In the genomic region with DNA sequence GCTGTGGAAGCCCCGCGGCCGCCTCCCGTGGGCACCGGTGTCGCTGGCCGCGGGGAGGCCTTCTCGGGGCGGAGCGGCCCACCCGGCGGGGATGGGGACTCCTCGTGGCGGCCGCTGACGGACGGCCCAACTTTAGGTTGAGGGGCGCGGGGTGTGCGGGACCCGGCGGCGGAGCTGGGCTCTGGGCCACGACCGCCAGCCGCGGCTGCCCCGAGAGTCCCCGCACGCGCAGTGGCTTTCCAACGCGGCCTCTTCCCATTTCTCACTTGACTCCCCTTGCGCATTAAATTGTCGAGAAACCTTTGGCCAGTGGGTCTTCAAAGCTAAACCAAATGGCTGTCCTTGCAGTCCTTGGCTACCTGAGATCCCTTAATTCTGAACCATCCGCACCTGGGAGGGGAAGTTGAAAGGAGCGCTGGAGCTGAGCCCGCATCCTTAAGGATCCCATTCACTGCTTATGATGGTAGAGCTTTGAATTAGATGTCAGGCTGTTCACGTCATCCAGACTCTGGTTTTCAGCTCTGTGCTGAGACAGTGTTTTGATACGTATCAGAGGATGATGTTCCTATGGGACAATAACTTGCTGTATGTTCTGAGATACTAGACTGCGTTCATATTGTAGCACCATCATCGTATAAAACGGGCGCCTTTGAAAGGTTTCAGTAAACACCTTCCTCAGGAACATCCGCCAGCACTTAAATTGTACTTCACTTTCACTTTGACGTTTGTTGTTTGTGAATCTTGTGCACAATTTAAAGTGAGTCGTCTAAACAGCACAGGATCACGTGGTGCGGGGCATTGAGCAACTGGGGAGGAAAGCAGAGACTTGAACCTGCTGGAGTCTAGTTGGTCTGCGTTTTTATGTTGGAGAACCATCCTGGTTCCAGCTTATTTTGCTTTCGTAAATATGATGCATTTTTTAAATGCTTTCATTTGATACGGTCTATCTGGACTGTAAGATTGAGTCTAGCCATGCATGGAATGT, we compare ENCODE assay signal across 7 cellular contexts. TPM values are rescaled to one million over a fixed set of nuclear protein-coding genes. Genes with fewer than 3 reads are reported as not detected.
DNase-seq lines count a peak whose midpoint lies in the region; ATAC-seq and TF ChIP-seq lines count a peak whose summit lies in the region.

No MANE protein-coding gene starts in this region.

- CTCF ChIA-PET in PC-3 (lab: Charles Lee), result no interaction called here

- peak overlapping the region; percentile 73 for H3K9ac ChIP-seq in PC-3 (ENCODE audit: low read length)

- peaks cover 85% of the 10 kb centered on the region for H3K27me3 Mint-ChIP-seq in nephron progenitor cell (ENCODE audit: low read depth, poor library complexity)

- H3F3A ChIP-seq in PC-3 (ENCODE audit: low read length, unreplicated experiment), result no peaks in the 10 kb centered on the region

- no peaks in the 10 kb centered on the region for H3K9me2 ChIP-seq in PC-3 (replicated peaks; ENCODE audit: low read length)

- POLR2A ChIA-PET in PC-3 (lab: Charles Lee; ENCODE audit: unreplicated experiment), result interaction anchor here (0.6 to 0.7 kb wide), 2 partner anchors 13 to 14 kb away, joined by 5 to 9 read pairs; no protein-coding TSS in a partner anchor

- H3K36me3 Mint-ChIP-seq in nephron progenitor cell (ENCODE audit: low read depth), result no peaks in the 10 kb centered on the region

- no peaks in the 10 kb centered on the region for H3K27me3 ChIP-seq in PC-3 (ENCODE audit: low read length)

- TF ChIP-seq CTCF in PC-3 (conservative IDR thresholded peaks at IDR 0.05; ENCODE audit: low read depth, low read length), result no peak
- TF ChIP-seq CTCF in fibroblast of the aortic adventitia (IDR thresholded peaks at IDR 0.05; ENCODE audit: insufficient read depth, low read length), result no peak
- no peak for TF ChIP-seq CTCF in nephron progenitor cell (IDR thresholded peaks at IDR 0.05)

- peak; percentile 52 for ATAC-seq in GM18502 (IDR thresholded peaks at IDR 0.05; ENCODE audit: poor library complexity, unreplicated experiment)
- ATAC-seq in HG02852 (IDR thresholded peaks at IDR 0.05; ENCODE audit: unreplicated experiment), result peak; percentile 44
- peak; percentile 6 for ATAC-seq in PC-3

- DNase-seq in PC-3 (peak; percentile 62), fibroblast of the aortic adventitia (ENCODE audit: low read depth) (peak; percentile 89), nephron progenitor cell (peak; percentile 55), stromal cell of bone marrow (ENCODE audit: low read depth) (peak; percentile 38)
- peak; percentile 59 for DNase-seq in activated effector memory CD4-positive, alpha-beta T cell treated with Interleukin-2 at 50 U/mL for 16 hours

- H3K4me3 ChIP-seq in PC-3 (ENCODE audit: low read length) (peak overlapping the region; percentile 82), fibroblast of the aortic adventitia (ENCODE audit: low read depth, low read length) (peak overlapping the region; percentile 68)

- peak overlapping the region; percentile 88 for H3K27ac ChIP-seq in PC-3 (ENCODE audit: low read length)

- H3K4me1 Mint-ChIP-seq in nephron progenitor cell, result peaks cover 26% of the 10 kb centered on the region

- H2AFZ ChIP-seq in PC-3 (ENCODE audit: low read length), result peak overlapping the region; percentile 61

- H3K4me2 ChIP-seq in PC-3 (ENCODE audit: low read length), result peak overlapping the region; percentile 81

- no peak overlapping the region for H3K27ac Mint-ChIP-seq in nephron progenitor cell

- no peaks in the 10 kb centered on the region; the same call in 1 of the 2 replicates for H3K36me3 ChIP-seq in PC-3 (ENCODE audit: low read depth, low read length)

- no peaks in the 10 kb centered on the region for H3K9me3 ChIP-seq in PC-3 (ENCODE audit: low read length)

- BruUV-seq in PC-3 (replicated peaks; lab: Mats Ljungman, UMichigan), result no TSS peak

- peaks cover 46% of the 10 kb centered on the region for H3K79me2 ChIP-seq in PC-3 (ENCODE audit: low read length)

- no peaks in the 10 kb centered on the region for H4K20me1 ChIP-seq in PC-3 (ENCODE audit: low read length)

- intact Hi-C loops in PC-3 (cut with micrococcal nuclease), result loop anchor here (5.0 kb wide), 2 partner anchors 66 to 81 kb away; no protein-coding TSS in a partner anchor

- H3K9me3 Mint-ChIP-seq in nephron progenitor cell, result no peaks in the 10 kb centered on the region

- H3K4me3 Mint-ChIP-seq in nephron progenitor cell, result peak overlapping the region; percentile 90

- peaks cover 69% of the 10 kb centered on the region for H3K4me1 ChIP-seq in PC-3 (ENCODE audit: insufficient read depth, low read length)

RNA-seq across cellular contexts. Expression of gene CLIP4, which starts 0.9 kb away (rescaled TPM):
- total RNA-seq in PC-3 (2014; rRNA removed) (24.2 and 25.1 TPM in 2 replicates), fibroblast of the aortic adventitia (ENCODE audit: low replicate concordance) (73.5 and 97.1 TPM in 2 replicates)

RNA-seq across cellular contexts. Expression of gene PCARE, which starts 41.8 kb away (rescaled TPM):
- total RNA-seq in PC-3 (2014; rRNA removed), result not detected in 2 replicates
- under 0.01 and 0.08 TPM in 2 replicates for total RNA-seq in fibroblast of the aortic adventitia (ENCODE audit: low replicate concordance)

Comparison
In these comparisons a context has a peak if more than half of its experiments do, and no peak if none do; other contexts are left out.
1. Peak in every context shown above with its lines: DNase-seq, ATAC-seq, H3K4me3 ChIP-seq and H3K27ac ChIP-seq.
2. DNase-seq: peak in every context shown above with its lines; median percentile 89 in fibroblast of the aortic adventitia; 62 in PC-3; 59 in activated effector memory CD4-positive, alpha-beta T cell treated with Interleukin-2 at 50 U/mL for 16 hours; 55 in nephron progenitor cell; 38 in stromal cell of bone marrow.